ENCODE assay signal across 20 cellular contexts in the genomic region with DNA sequence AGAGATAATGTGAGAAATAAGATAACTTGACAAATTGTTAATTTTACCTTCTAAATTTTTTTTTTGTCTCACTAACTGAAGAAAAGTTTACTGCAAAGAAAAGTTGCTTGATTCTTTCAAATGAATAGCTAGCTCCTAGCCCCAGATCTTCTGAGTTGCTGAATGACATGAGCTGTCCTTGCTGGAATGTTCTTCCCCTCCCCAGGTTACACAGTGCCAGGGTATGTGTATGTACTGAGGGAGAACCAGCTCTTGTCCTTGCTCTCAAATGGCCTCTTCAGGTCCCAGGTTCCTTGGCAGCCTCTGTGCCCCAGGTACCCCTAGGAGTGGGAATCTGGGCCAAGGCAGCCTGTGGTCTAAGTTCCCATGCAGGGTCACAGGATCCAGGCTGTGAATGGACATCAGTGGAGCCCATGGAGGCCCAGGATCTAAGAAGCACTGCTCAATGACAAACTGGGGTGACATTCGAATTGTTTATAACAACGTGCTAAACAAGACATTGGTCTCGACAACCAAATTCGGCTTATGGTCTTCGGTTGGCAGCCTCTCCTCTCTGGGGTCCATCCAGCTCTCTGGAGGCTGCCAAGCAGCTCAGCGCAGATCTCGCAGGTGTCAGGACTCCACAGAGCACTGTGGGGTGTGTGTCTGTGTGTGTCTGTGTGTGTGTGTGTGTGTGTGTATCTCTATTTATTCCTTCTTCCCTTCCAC. TPM values are rescaled to one million over a fixed set of nuclear protein-coding genes. Genes with fewer than 3 reads are reported as not detected.
DNase-seq lines count a peak whose midpoint lies in the region; ATAC-seq and TF ChIP-seq lines count a peak whose summit lies in the region.
"Had no signal": no experiment of that assay in that cellular context is flagged by ENCODE, and none has a peak within 500 bp of the region (broad histone marks: within the 10 kb centered on the region; RNA-seq: fewer than 3 reads in every experiment).

No MANE protein-coding gene starts in this region.

- in situ Hi-C loops in GM23248 (cut with MboI) = no loop called here

- H3K23ac ChIP-seq in trophoblast cell (ENCODE audit: low read length) = no peak overlapping the region

- TF ChIP-seq CTCF in WTC11 (IDR thresholded peaks at IDR 0.05) = no peak
- TF ChIP-seq CTCF in right atrium auricular region (IDR thresholded peaks at IDR 0.05) = no peak
- no peak for TF ChIP-seq CTCF in esophagus squamous epithelium (IDR thresholded peaks at IDR 0.05)
- TF ChIP-seq CTCF in glutamatergic neuron (IDR thresholded peaks at IDR 0.05; ENCODE audit: partially characterized antibody, unreplicated experiment) = no peak

- no peaks in the 10 kb centered on the region for H3K27me3 Mint-ChIP-seq in WTC11 (ENCODE audit: low read depth)
- H3K27me3 Mint-ChIP-seq in glutamatergic neuron (ENCODE audit: unreplicated experiment) = peaks cover 2% of the 10 kb centered on the region
- H3K27me3 Mint-ChIP-seq: activated B cell treated with CpG ODN at 0.5 μM for 24 hours; activated CD4-positive, alpha-beta memory T cell treated with anti-CD3 and anti-CD28 coated beads, Interleukin-2, amount 10 ng/mL, durations not matched to agents 7 days and 5 days; dendritic cell treated with granulocyte-macrophage colony-stimulating factor and Interleukin-4, amounts not matched to agents 40 ng/mL and 50 ng/mL, for 4 days had no signal

- H3K9me3 Mint-ChIP-seq in WTC11 (no peaks in the 10 kb centered on the region), glutamatergic neuron (ENCODE audit: unreplicated experiment) (no peaks in the 10 kb centered on the region)
- H3K9me3 Mint-ChIP-seq: activated B cell treated with CpG ODN at 0.5 μM for 24 hours; activated CD4-positive, alpha-beta memory T cell treated with anti-CD3 and anti-CD28 coated beads, Interleukin-2, amount 10 ng/mL, durations not matched to agents 7 days and 5 days; dendritic cell treated with granulocyte-macrophage colony-stimulating factor and Interleukin-4, amounts not matched to agents 40 ng/mL and 50 ng/mL, for 4 days; H9 had no signal

- H3K4me3 Mint-ChIP-seq in WTC11 = no peak overlapping the region
- H3K4me3 Mint-ChIP-seq in glutamatergic neuron (ENCODE audit: unreplicated experiment) = no peak overlapping the region
- H3K4me3 Mint-ChIP-seq: activated B cell treated with CpG ODN at 0.5 μM for 24 hours; activated CD4-positive, alpha-beta memory T cell treated with anti-CD3 and anti-CD28 coated beads, Interleukin-2, amount 10 ng/mL, durations not matched to agents 7 days and 5 days; dendritic cell treated with granulocyte-macrophage colony-stimulating factor and Interleukin-4, amounts not matched to agents 40 ng/mL and 50 ng/mL, for 4 days; H9 had no signal

- H3K18ac ChIP-seq in trophoblast cell (ENCODE audit: low read length) = peak overlapping the region; percentile 79

- WGBS in GM23248 (ENCODE audit: low coverage in 1 of 2, low lambda C conversion rate in 2 of 2, missing lambda C conversion rate in 2 of 2), 2 experiments = 98% methylated on average over 7 of the region's 7 CpGs
- no CpG with 5 or more reads among the region's 7 CpGs for WGBS in trophoblast cell (ENCODE audit: extremely low coverage, insufficient coverage, insufficient read length)
- 88 to 94% methylated on average over 7 of the region's 7 CpGs for WGBS in esophagus squamous epithelium, 2 donors

- POLR2A ChIA-PET in WTC11 (lab: Charles Lee) = no interaction called here

- H3K9me3 ChIP-seq in GM23248 (ENCODE audit: low read depth) (no peaks in the 10 kb centered on the region), right atrium auricular region (no peaks in the 10 kb centered on the region), trophoblast cell (ENCODE audit: insufficient read depth, low read depth, low read length) (no peaks in the 10 kb centered on the region), esophagus squamous epithelium (no peaks in the 10 kb centered on the region)

- TF ChIP-seq POLR2A in esophagus squamous epithelium (IDR thresholded peaks at IDR 0.05) = no peak

- peak overlapping the region; percentile 75 for H3K27ac ChIP-seq in GM23248
- peak overlapping the region in 1 of 2 donors; percentile 14 for H3K27ac ChIP-seq in right atrium auricular region
- peak overlapping the region; percentile 100 for H3K27ac ChIP-seq in trophoblast cell (ENCODE audit: low read depth, low read length)
- peak overlapping the region in 2 of 4 donors; percentile 54 to 76 for H3K27ac ChIP-seq in esophagus squamous epithelium
- H3K27ac ChIP-seq: parathyroid adenoma, RWPE1 had no signal

- intact Hi-C loops in esophagus squamous epithelium (cut with DNase I) = loop anchor here (10.0 kb wide), 1 partner anchor 60 kb away; no protein-coding TSS in a partner anchor

- H3K4ac ChIP-seq in trophoblast cell (ENCODE audit: low read depth, low read length) = peak overlapping the region; percentile 59

- no peaks in the 10 kb centered on the region for H3K9me2 ChIP-seq in GM23248 (ENCODE audit: insufficient read depth)

- no peak overlapping the region for H4K12ac ChIP-seq in trophoblast cell (ENCODE audit: low read depth, low read length)

- H4K91ac ChIP-seq in trophoblast cell (ENCODE audit: low read depth, low read length) = peak overlapping the region; percentile 97

- no peaks in the 10 kb centered on the region for H3K79me2 ChIP-seq in GM23248 (ENCODE audit: insufficient read depth)
- H3K79me2 ChIP-seq in trophoblast cell (ENCODE audit: control insufficient read depth, insufficient read depth, low read length, poor library complexity) = peaks cover 2% of the 10 kb centered on the region
- H3K79me2 ChIP-seq: parathyroid adenoma had no signal

- H2AFZ ChIP-seq in GM23248 = peak overlapping the region; percentile 92
- peak overlapping the region; percentile 42 for H2AFZ ChIP-seq in trophoblast cell (ENCODE audit: insufficient read depth, low read length, poor library complexity)
- H2AFZ ChIP-seq: parathyroid adenoma had no signal

- H3K36me3 Mint-ChIP-seq in WTC11 (no peaks in the 10 kb centered on the region), glutamatergic neuron (ENCODE audit: unreplicated experiment) (no peaks in the 10 kb centered on the region)

- H3K14ac ChIP-seq in trophoblast cell (ENCODE audit: low read length) = peak overlapping the region; percentile 67

- H3K36me3 ChIP-seq in GM23248 (ENCODE audit: low read depth) = no peaks in the 10 kb centered on the region
- no peaks in the 10 kb centered on the region for H3K36me3 ChIP-seq in right atrium auricular region
- no peaks in the 10 kb centered on the region for H3K36me3 ChIP-seq in trophoblast cell (ENCODE audit: control insufficient read depth in 1 of 2, insufficient read depth in 2 of 2, low read length in 2 of 2)
- no peaks in the 10 kb centered on the region for H3K36me3 ChIP-seq in esophagus squamous epithelium

- no peak overlapping the region for H3K27ac Mint-ChIP-seq in WTC11
- H3K27ac Mint-ChIP-seq in glutamatergic neuron (ENCODE audit: unreplicated experiment) = no peak overlapping the region
- H3K27ac Mint-ChIP-seq: activated B cell treated with CpG ODN at 0.5 μM for 24 hours; activated CD4-positive, alpha-beta memory T cell treated with anti-CD3 and anti-CD28 coated beads, Interleukin-2, amount 10 ng/mL, durations not matched to agents 7 days and 5 days; dendritic cell treated with granulocyte-macrophage colony-stimulating factor and Interleukin-4, amounts not matched to agents 40 ng/mL and 50 ng/mL, for 4 days had no signal

- no peaks in the 10 kb centered on the region for H4K20me1 ChIP-seq in GM23248 (ENCODE audit: insufficient read depth)

- H3F3A ChIP-seq in GM23248 (ENCODE audit: insufficient read depth) = peaks cover 29% of the 10 kb centered on the region; the same call in 1 of the 2 replicates

- no peak overlapping the region for H3K4me3 ChIP-seq in GM23248
- no peak overlapping the region for H3K4me3 ChIP-seq in right atrium auricular region
- H3K4me3 ChIP-seq in trophoblast cell (ENCODE audit: low read depth, low read length) = no peak overlapping the region
- H3K4me3 ChIP-seq in esophagus squamous epithelium = no peak overlapping the region

- H2BK120ac ChIP-seq in trophoblast cell (ENCODE audit: insufficient read depth, low read length, poor library complexity) = peak overlapping the region; percentile 73

- H2BK5ac ChIP-seq in trophoblast cell (ENCODE audit: low read depth, low read length, poor library complexity) = peak overlapping the region; percentile 95

- DNase-seq in GM23248 (peak; percentile 34), WTC11 (ENCODE audit: low spot score) (no peak), right atrium auricular region (ENCODE audit: low spot score) (peak; percentile 44), trophoblast cell (peak; percentile 58 to 71), esophagus squamous epithelium (lab: John Stamatoyannopoulos, UW) (no peak), iPS-NIHi11 (ENCODE audit: low spot score) (no peak), glutamatergic neuron (no peak)
- DNase-seq: activated B cell treated with CpG ODN at 0.5 μM for 24 hours; activated CD4-positive, alpha-beta memory T cell treated with anti-CD3 and anti-CD28 coated beads, Interleukin-2, amount 10 ng/mL, durations not matched to agents 7 days and 5 days; activated gamma-delta T cell treated with Interleukin-2 at 50 U/mL for 16 hours; H9; KG1; NCI-H146; NCI-H526 treated with DMSO at 0.1 percent for 48 hours; stimulated activated CD8-positive, alpha-beta memory T cell treated with anti-CD3 and anti-CD28 coated beads, Interleukin-4, amount 100 ng/mL, for 48 hours; T-helper 9 cell had no signal

- H3K79me1 ChIP-seq in trophoblast cell (ENCODE audit: low read length) = peaks cover 51% of the 10 kb centered on the region

- H3K4me1 ChIP-seq in GM23248 (ENCODE audit: insufficient read depth) (peaks cover 40% of the 10 kb centered on the region), right atrium auricular region (peaks cover 0 to 22% of the 10 kb centered on the region in 2 donors), trophoblast cell (ENCODE audit: control insufficient read depth in 1 of 2, insufficient read depth in 2 of 2, low read length in 2 of 2) (peaks cover 34 to 44% of the 10 kb centered on the region in 2 experiments), esophagus squamous epithelium (peaks cover 0 to 22% (median 8%) of the 10 kb centered on the region in 3 donors)
- H3K4me1 ChIP-seq: parathyroid adenoma had no signal

- peak overlapping the region; percentile 93 for H2BK12ac ChIP-seq in trophoblast cell (ENCODE audit: low read length)

- peaks cover 33% of the 10 kb centered on the region for H3K4me1 Mint-ChIP-seq in WTC11
- H3K4me1 Mint-ChIP-seq in glutamatergic neuron (ENCODE audit: low read depth, unreplicated experiment) = peaks cover 6% of the 10 kb centered on the region
- H3K4me1 Mint-ChIP-seq: activated CD4-positive, alpha-beta memory T cell treated with anti-CD3 and anti-CD28 coated beads, Interleukin-2, amount 10 ng/mL, durations not matched to agents 7 days and 5 days had no signal

- no peaks in the 10 kb centered on the region for H3K27me3 ChIP-seq in GM23248 (replicated peaks; ENCODE audit: insufficient read depth)
- no peaks in the 10 kb centered on the region for H3K27me3 ChIP-seq in right atrium auricular region
- no peaks in the 10 kb centered on the region for H3K27me3 ChIP-seq in trophoblast cell (ENCODE audit: insufficient read depth, low read length)
- no peaks in the 10 kb centered on the region for H3K27me3 ChIP-seq in esophagus squamous epithelium

- CTCF ChIA-PET in WTC11 (lab: Charles Lee) = interaction anchor here (1.5 kb wide), 1 partner anchor 128 kb away, joined by 8 read pairs; no protein-coding TSS in a partner anchor

- peak overlapping the region; percentile 51 for H2AK5ac ChIP-seq in trophoblast cell (ENCODE audit: low read length)

- H3K9ac ChIP-seq in GM23248 (no peak overlapping the region), trophoblast cell (ENCODE audit: low read length) (no peak overlapping the region)
- H3K9ac ChIP-seq: parathyroid adenoma had no signal

- peak; percentile 9; the same call in 1 of the 2 replicates for ATAC-seq in WTC11
- ATAC-seq: sciatic nerve had no signal

- peak overlapping the region; percentile 68 for H4K8ac ChIP-seq in trophoblast cell (ENCODE audit: low read depth, low read length)

- H3K4me2 ChIP-seq in GM23248 (ENCODE audit: unreplicated experiment) (peak overlapping the region; percentile 60), trophoblast cell (ENCODE audit: low read length) (peak overlapping the region; percentile 3)

RNA-seq across cellular contexts. Expression of a gene that starts 17.1 kb away (rescaled TPM):
- 0.97 and 2.3 TPM in 2 replicates for total RNA-seq in GM23248 (2014; rRNA removed; shearing (Covaris generic))
- polyA plus RNA-seq in GM23248 (2016; fragmentation: Nextera tagmentation; extraction: Ambion mirVana) = 9.0 and 9.4 TPM in 2 replicates
- total RNA-seq in WTC11 (2021) = 42.3 to 49.4 TPM (median 45.6 TPM) in 3 replicates
- 10 to 100 TPM; 11.1 to 13.9 TPM for total RNA-seq in right atrium auricular region
- 23.4 and 24.5 TPM in 2 replicates for polyA plus RNA-seq in trophoblast cell (2013)
- total RNA-seq in esophagus squamous epithelium = 10 to 100 TPM; 13.2 to 30.1 (median 17.9) TPM
- total RNA-seq in glutamatergic neuron (ENCODE audit: unreplicated experiment) = 38.7 TPM

Comparison
In these comparisons a context has a peak if more than half of its experiments do, and no peak if none do; other contexts are left out.
1. DNase-seq: peak in GM23248 (single experiment), right atrium auricular region (single experiment) and trophoblast cell (2 of 2); none in WTC11 (single experiment), esophagus squamous epithelium (single experiment), iPS-NIHi11 (single experiment) and glutamatergic neuron (single experiment).